ENCODE assay signal across 21 cellular contexts in genomic region chr12:80941916-80942315, GRCh38. TPM values are rescaled to one million over a fixed set of nuclear protein-coding genes. Genes with fewer than 3 reads are reported as not detected.
DNase-seq lines count a peak whose midpoint lies in the region; ATAC-seq, FAIRE-seq and TF ChIP-seq lines count a peak whose summit lies in the region.
"Had no signal": no experiment of that assay in that cellular context is flagged by ENCODE, and none has a peak within 500 bp of the region (broad histone marks: within the 10 kb centered on the region; RNA-seq: fewer than 3 reads in every experiment).

No MANE protein-coding gene starts in this region.

- no peaks in the 10 kb centered on the region for H3F3A ChIP-seq in GM23338 (replicated peaks; ENCODE audit: low read depth)

- no peaks in the 10 kb centered on the region for H3K36me3 Mint-ChIP-seq in GM23338 (ENCODE audit: low read depth)
- H3K36me3 Mint-ChIP-seq: CD8-positive, alpha-beta T cell had no signal

- H3K27ac ChIP-seq in HepG2 (ENCODE audit: extremely low read length, insufficient read depth, low read length) (peak overlapping the region; percentile 33), right lobe of liver (no peak overlapping the region), GM23338 (ENCODE audit: low read depth) (no peak overlapping the region)
- H3K27ac ChIP-seq: BLaER1 had no signal

- DNase-seq in HepG2 (ENCODE audit: low spot score) (no peak), right lobe of liver (no peak), NCI-H69 (lab: John Stamatoyannopoulos, UW) (peak; percentile 36), fibroblast of mammary gland (ENCODE audit: low read depth) (peak; percentile 63), NCI-H187 (lab: John Stamatoyannopoulos, UW) (no peak), cardiac septum (ENCODE audit: low spot score) (no peak), GM23338 (ENCODE audit: low spot score) (no peak)
- DNase-seq: Calu3; CD8-positive, alpha-beta T cell; NCI-H1092; NCI-H1436 treated with DMSO at 0.1 percent for 48 hours; NCI-H2029 treated with DMSO at 0.1 percent for 48 hours; NCI-H446 treated with DMSO at 0.1 percent for 48 hours; NCI-H774; SHP77; SK-N-SH had no signal

- BruUV-seq in HepG2 (replicated peaks; lab: Mats Ljungman, UMichigan): no TSS peak

- no peak overlapping the region for H3K27ac Mint-ChIP-seq in GM23338
- H3K27ac Mint-ChIP-seq: CD8-positive, alpha-beta T cell had no signal

- H3K4me3 Mint-ChIP-seq in GM23338: no peak overlapping the region
- H3K4me3 Mint-ChIP-seq: CD8-positive, alpha-beta T cell had no signal

- no peak for TF ChIP-seq POLR2A in HepG2 (IDR thresholded peaks at IDR 0.05; ENCODE audit: insufficient read depth in 1 of 2, low read depth in 2 of 2, low read length in 2 of 2)
- TF ChIP-seq POLR2A in right lobe of liver (IDR thresholded peaks at IDR 0.05): no peak

- intact Hi-C loops in HepG2 (cut with micrococcal nuclease; ENCODE audit: unreplicated experiment): loop anchor here (10.0 kb wide), 1 partner anchor 467 kb away; no protein-coding TSS in a partner anchor
- intact Hi-C loops in right lobe of liver (cut with DNase I): loop anchor here in 1 of 2 donors (10.0 kb wide), 1 partner anchor 107 kb away; no protein-coding TSS in a partner anchor
- intact Hi-C loops in cardiac septum (cut with DNase I): no loop called here

- H3K9ac ChIP-seq in HepG2 (ENCODE audit: insufficient read depth, low read depth, low read length): no peak overlapping the region
- H3K9ac ChIP-seq: BLaER1, SK-N-SH had no signal

- POLR2A ChIA-PET in HepG2 (lab: Yijun Ruan, JAX): no interaction called here

- peaks cover 20% of the 10 kb centered on the region for H3K79me2 ChIP-seq in HepG2 (ENCODE audit: insufficient read depth, low read length)
- no peaks in the 10 kb centered on the region for H3K79me2 ChIP-seq in GM23338 (replicated peaks; ENCODE audit: insufficient read depth)

- no peaks in the 10 kb centered on the region for H3K9me2 ChIP-seq in GM23338 (ENCODE audit: insufficient read depth)
- H3K9me2 ChIP-seq: SK-N-SH had no signal

- no peak overlapping the region for H2AFZ ChIP-seq in HepG2 (ENCODE audit: low read length)
- H2AFZ ChIP-seq in GM23338: no peak overlapping the region

- in situ Hi-C loops in HepG2 (cut with HindIII; ENCODE audit: extremely low pct_ligation_motif_present, low pct_unique_long_range_greater_than_20kb): loop anchor here (5.0 kb wide), 1 partner anchor 105 kb away; no protein-coding TSS in a partner anchor

- ATAC-seq in HepG2 (no peak), right lobe of liver (no peak), esophagus mucosa (no peak), GM23338 (no peak)
- ATAC-seq: CD8-positive, alpha-beta T cell had no signal

- H4K20me1 ChIP-seq in HepG2 (ENCODE audit: insufficient read depth, low read length) (no peaks in the 10 kb centered on the region), GM23338 (replicated peaks; ENCODE audit: insufficient read depth) (no peaks in the 10 kb centered on the region)
- H4K20me1 ChIP-seq: BLaER1 had no signal

- H3K9me3 ChIP-seq in HepG2 (ENCODE audit: low read length) (no peaks in the 10 kb centered on the region), right lobe of liver (no peaks in the 10 kb centered on the region)
- H3K9me3 ChIP-seq: BLaER1, SK-N-SH had no signal

- FAIRE-seq in HepG2 (lab: Jason Lieb, UNC): no peak
- FAIRE-seq: A204.1, H1 had no signal

- 98% methylated on average over 1 of the region's 1 CpG for WGBS in HepG2 (ENCODE audit: low lambda C conversion rate)
- WGBS in right lobe of liver (ENCODE audit: insufficient coverage, low coverage, low lambda C conversion rate, missing lambda C conversion rate): 67% methylated on average over 1 of the region's 1 CpG

- H3K27me3 ChIP-seq in HepG2 (ENCODE audit: control insufficient read depth in 1 of 2, insufficient read depth in 2 of 2, low read length in 2 of 2) (no peaks in the 10 kb centered on the region; a peak in 2 of 5 replicates), right lobe of liver (no peaks in the 10 kb centered on the region), GM23338 (ENCODE audit: insufficient read depth) (peaks cover 16% of the 10 kb centered on the region)

- peaks cover 49% of the 10 kb centered on the region for H3K4me1 ChIP-seq in HepG2 (ENCODE audit: insufficient read depth, low read length)
- H3K4me1 ChIP-seq in right lobe of liver: peaks cover 0 to 24% (median 0%) of the 10 kb centered on the region in 4 donors
- H3K4me1 ChIP-seq in GM23338 (ENCODE audit: insufficient read depth): peaks cover 5% of the 10 kb centered on the region

- CTCF ChIA-PET in HepG2 (lab: Yijun Ruan, JAX; ENCODE audit: low intra/inter-chr PET ratio, low total read pairs): no interaction called here

- no peaks in the 10 kb centered on the region for H3K36me3 ChIP-seq in HepG2 (replicated peaks in 1 of 2; ENCODE audit: control insufficient read depth in 1 of 2, insufficient read depth in 2 of 2, low read length in 2 of 2)
- H3K36me3 ChIP-seq in right lobe of liver: no peaks in the 10 kb centered on the region
- H3K36me3 ChIP-seq in GM23338 (ENCODE audit: insufficient read depth): no peaks in the 10 kb centered on the region
- H3K36me3 ChIP-seq: BLaER1 had no signal

- no peak for TF ChIP-seq EP300 in HepG2 (IDR thresholded peaks at IDR 0.05; ENCODE audit: low read depth in 2 of 2, low read length in 2 of 2)
- no peak for TF ChIP-seq EP300 in HepG2 (CRISPR knock-in tag; IDR thresholded peaks at IDR 0.05; ENCODE audit: borderline replicate concordance)

- TF ChIP-seq RAD21 in HepG2 (CRISPR knock-in tag; IDR thresholded peaks at IDR 0.05): no peak

- H3K4me3 ChIP-seq in HepG2 (replicated peaks in 1 of 3; ENCODE audit: insufficient read depth in 1 of 3, low read depth in 2 of 3, low read length in 3 of 3): no peak overlapping the region
- no peak overlapping the region for H3K4me3 ChIP-seq in right lobe of liver
- H3K4me3 ChIP-seq in fibroblast of mammary gland (ENCODE audit: control insufficient read depth, low read depth, low read length): no peak overlapping the region
- no peak overlapping the region for H3K4me3 ChIP-seq in GM23338
- H3K4me3 ChIP-seq: BLaER1 had no signal

- H3K27me3 Mint-ChIP-seq in GM23338 (ENCODE audit: insufficient read depth, low read depth, poor library complexity): peaks cover 3% of the 10 kb centered on the region

- H3K4me2 ChIP-seq in HepG2 (ENCODE audit: low read depth, low read length) (no peak overlapping the region), GM23338 (no peak overlapping the region)
- H3K4me2 ChIP-seq: BLaER1, SK-N-SH had no signal

- TF ChIP-seq CTCF in HepG2 (CRISPR knock-in tag; IDR thresholded peaks at IDR 0.05): no peak
- TF ChIP-seq CTCF in right lobe of liver (IDR thresholded peaks at IDR 0.05): no peak
- TF ChIP-seq CTCF in fibroblast of mammary gland (conservative IDR thresholded peaks at IDR 0.05; ENCODE audit: control insufficient read depth, insufficient read depth, low read depth, low read length): no peak
- no peak for TF ChIP-seq CTCF in GM23338 (conservative IDR thresholded peaks at IDR 0.05; ENCODE audit: low read depth in 2 of 2)

- H3K4me1 Mint-ChIP-seq in GM23338: peaks cover 19% of the 10 kb centered on the region

- no peaks in the 10 kb centered on the region; the same call in 2 of the 3 replicates for H3K9me3 Mint-ChIP-seq in GM23338

TF ChIP-seq in HepG2, 621 proteins besides CTCF, POLR2A, EP300 and RAD21 (continues in another document):
- no peak for TF ChIP-seq ZNF777 (CRISPR knock-in tag; IDR thresholded peaks at IDR 0.05)

TF ChIP-seq in GM23338, 12 proteins besides CTCF, POLR2A, EP300 and RAD21:
- TF ChIP-seq JUNB (IDR thresholded peaks at IDR 0.05; ENCODE audit: unreplicated experiment): no peak

RNA-seq across cellular contexts. Expression of gene LIN7A, which starts 4.2 kb away (rescaled TPM):
- total RNA-seq in HepG2 (2016; rRNA removed; fragmentation: Illumina TruSeq; extraction: Trizol): 18.5 and 31.9 TPM in 2 replicates
- 4.5 and 5.5 TPM in 2 replicates for total RNA-seq in HepG2 (2016; cell fraction: cytosol; rRNA removed; fragmentation: Illumina TruSeq; extraction: Trizol; ENCODE audit: low read depth)
- 18.8 and 29.3 TPM in 2 replicates for total RNA-seq in HepG2 (2016; cell fraction: insoluble cytoplasmic fraction; rRNA removed; fragmentation: Illumina TruSeq; extraction: Trizol)
- total RNA-seq in HepG2 (2016; cell fraction: membrane; rRNA removed; fragmentation: Illumina TruSeq; extraction: Trizol): 6.1 and 6.3 TPM in 2 replicates
- 15.4 and 20.0 TPM in 2 replicates for total RNA-seq in HepG2 (2016; cell fraction: nucleus; rRNA removed; fragmentation: Illumina TruSeq; extraction: Trizol)
- polyA plus RNA-seq in HepG2 (2011; rRNA removed): 14.4 and 19.2 TPM in 2 replicates
- polyA plus RNA-seq in HepG2 (2011; cell fraction: cytosol; rRNA removed): 13.9 and 17.2 TPM in 2 replicates
- 10.1 and 11.0 TPM in 2 replicates for polyA plus RNA-seq in HepG2 (2011; cell fraction: nucleus; rRNA removed)
- polyA plus RNA-seq in HepG2 (2012): 17.4 and 20.6 TPM in 2 replicates
- polyA plus RNA-seq in HepG2 (2016; cell fraction: cytosol; fragmentation: Illumina TruSeq; extraction: Trizol; ENCODE audit: low read depth): 3.4 and 3.8 TPM in 2 replicates
- polyA plus RNA-seq in HepG2 (2016; cell fraction: insoluble cytoplasmic fraction; fragmentation: Illumina TruSeq; extraction: Trizol; ENCODE audit: low read depth): 25.6 and 26.5 TPM in 2 replicates
- polyA plus RNA-seq in HepG2 (2016; cell fraction: membrane; fragmentation: Illumina TruSeq; extraction: Trizol; ENCODE audit: low read depth): 4.4 and 5.9 TPM in 2 replicates
- 16.7 and 18.0 TPM in 2 replicates for polyA plus RNA-seq in HepG2 (2016; cell fraction: nucleus; fragmentation: Illumina TruSeq; extraction: Trizol; ENCODE audit: insufficient read depth, low read depth)
- 13.0 TPM in 1 of 2 replicates, not detected in the other for polyA minus RNA-seq in HepG2 (2011; rRNA and poly(A)+ RNA removed; ENCODE audit: low replicate concordance)
- polyA minus RNA-seq in HepG2 (2011; cell fraction: cytosol; rRNA and poly(A)+ RNA removed): 15.1 and 15.6 TPM in 2 replicates
- polyA minus RNA-seq in HepG2 (2011; cell fraction: nucleus; rRNA and poly(A)+ RNA removed): 35.3 and 37.2 TPM in 2 replicates
- total RNA-seq in right lobe of liver: 10 to 100 TPM; 13.4 to 23.0 (median 20.2) TPM
- total RNA-seq in esophagus mucosa: 0.56 TPM
- 17.3 TPM for total RNA-seq in cardiac septum
- 6.2 and 6.5 TPM in 2 replicates for total RNA-seq in GM23338 (2014; rRNA removed; shearing (Covaris generic))
- polyA plus RNA-seq in GM23338 (2016; fragmentation: Nextera tagmentation; extraction: Ambion mirVana): 5.7 and 6.2 TPM in 2 replicates
- total RNA-seq: CD8-positive, alpha-beta T cell; HT-29 had no signal
- polyA plus RNA-seq: SK-N-SH had no signal

Comparison
In these comparisons a context has a peak if more than half of its experiments do, and no peak if none do; other contexts are left out.
1. DNase-seq: peak in NCI-H69 (single experiment) and fibroblast of mammary gland (single experiment); none in HepG2 (single experiment), right lobe of liver (0 of 3), NCI-H187 (0 of 2), cardiac septum (single experiment) and GM23338 (single experiment).